In the genomic region with DNA sequence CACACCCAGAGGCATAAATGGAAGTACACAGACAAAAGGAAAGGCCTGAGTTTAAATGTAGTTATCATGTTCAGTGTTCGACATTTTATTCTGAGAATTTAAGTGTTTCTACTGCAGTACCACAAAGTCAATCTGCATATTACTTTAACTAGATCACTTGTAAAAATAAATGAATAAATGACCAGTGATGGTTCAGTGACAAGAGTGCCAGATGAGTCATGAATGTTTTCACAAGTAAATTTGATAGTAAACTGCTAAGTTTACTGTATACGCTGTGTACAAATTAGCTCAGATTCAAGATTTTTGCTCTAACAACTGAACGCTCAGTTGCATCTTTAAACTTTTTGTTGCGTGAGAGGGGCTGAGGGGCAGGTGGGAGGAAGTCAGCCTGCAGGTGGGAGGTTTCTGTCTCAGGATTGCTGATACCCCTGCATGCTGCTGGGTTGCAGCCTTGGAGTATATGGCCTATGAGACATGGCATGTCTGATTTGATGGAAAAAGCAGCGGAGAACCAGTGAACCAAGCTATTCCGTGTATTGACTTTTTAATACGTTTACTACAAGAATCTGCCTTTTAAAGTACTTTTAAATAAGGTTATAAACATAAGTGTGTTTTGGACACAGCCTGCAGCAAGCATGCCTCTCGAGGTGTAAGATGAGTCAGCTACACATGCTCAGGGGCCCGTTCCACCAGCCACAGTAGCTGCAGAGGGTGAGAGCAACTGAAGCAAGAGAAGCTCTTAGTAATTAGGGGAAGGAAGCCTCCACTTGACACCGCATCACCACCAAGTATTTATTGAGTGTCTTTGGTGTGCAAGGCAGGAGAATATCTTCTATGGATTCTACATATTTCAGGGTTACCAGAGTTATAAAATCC, we compare ENCODE assay signal across 8 cellular contexts.
DNase-seq lines count a peak whose midpoint lies in the region; ATAC-seq and TF ChIP-seq lines count a peak whose summit lies in the region.

No MANE protein-coding gene starts in this region.

- H3K27me3 Mint-ChIP-seq in WTC11 (ENCODE audit: low read depth), result no peaks in the 10 kb centered on the region
- no peaks in the 10 kb centered on the region for H3K27me3 Mint-ChIP-seq in progenitor cell of endocrine pancreas

- peak overlapping the region; percentile 60 for H3K27ac Mint-ChIP-seq in WTC11
- H3K27ac Mint-ChIP-seq in progenitor cell of endocrine pancreas, result peak overlapping the region; percentile 9

- POLR2A ChIA-PET in WTC11 (lab: Charles Lee), result no interaction called here

- no peak for TF ChIP-seq CTCF in WTC11 (IDR thresholded peaks at IDR 0.05)
- TF ChIP-seq CTCF in progenitor cell of endocrine pancreas (IDR thresholded peaks at IDR 0.05; ENCODE audit: unreplicated experiment), result no peak

- H3K4me1 Mint-ChIP-seq in WTC11 (peaks cover 36% of the 10 kb centered on the region), progenitor cell of endocrine pancreas (ENCODE audit: low read depth) (peaks cover 51% of the 10 kb centered on the region)

- H3K9me3 Mint-ChIP-seq in WTC11 (no peaks in the 10 kb centered on the region), progenitor cell of endocrine pancreas (ENCODE audit: low read depth) (no peaks in the 10 kb centered on the region)

- H3K4me3 Mint-ChIP-seq in WTC11 (no peak overlapping the region), progenitor cell of endocrine pancreas (ENCODE audit: low read depth) (no peak overlapping the region)

- CTCF ChIA-PET in WTC11 (lab: Charles Lee), result interaction anchor here (0.7 to 1.2 kb wide), 2 partner anchors 95 to 103 kb away, joined by 3 to 4 read pairs; no protein-coding TSS in a partner anchor

- H3K36me3 Mint-ChIP-seq in WTC11 (0 out of 2 replicates have a peak, but pooled peaks cover 2% of the 10 kb centered on the region), progenitor cell of endocrine pancreas (ENCODE audit: insufficient read depth) (peaks cover 6% of the 10 kb centered on the region)

- ATAC-seq in HG03095 (IDR thresholded peaks at IDR 0.05; ENCODE audit: unreplicated experiment) (peak; percentile 87), WTC11 (peak; percentile 66; the same call in 1 of the 2 replicates)

- peak; percentile 2 for DNase-seq in SIG-M5 treated with dmso at 0.1 percent for 504 hours (lab: John Stamatoyannopoulos, UW; ENCODE audit: unreplicated experiment)
- no peak for DNase-seq in SIG-M5 (lab: John Stamatoyannopoulos, UW)
- no peak for DNase-seq in WTC11 (ENCODE audit: low spot score)
- DNase-seq in progenitor cell of endocrine pancreas (ENCODE audit: low spot score, unreplicated experiment), result no peak
- DNase-seq in COR-L47 (lab: John Stamatoyannopoulos, UW), result no peak
- no peak for DNase-seq in activated gamma-delta T cell (lab: John Stamatoyannopoulos, UW)
- no peak for DNase-seq in NCI-H1436 (lab: John Stamatoyannopoulos, UW)

TF ChIP-seq in WTC11, 78 proteins besides CTCF, POLR2A, EP300 and RAD21:
- no peak for TF ChIP-seq FOXK1 (CRISPR knock-in tag; IDR thresholded peaks at IDR 0.05)
- TF ChIP-seq, protein P1, sequence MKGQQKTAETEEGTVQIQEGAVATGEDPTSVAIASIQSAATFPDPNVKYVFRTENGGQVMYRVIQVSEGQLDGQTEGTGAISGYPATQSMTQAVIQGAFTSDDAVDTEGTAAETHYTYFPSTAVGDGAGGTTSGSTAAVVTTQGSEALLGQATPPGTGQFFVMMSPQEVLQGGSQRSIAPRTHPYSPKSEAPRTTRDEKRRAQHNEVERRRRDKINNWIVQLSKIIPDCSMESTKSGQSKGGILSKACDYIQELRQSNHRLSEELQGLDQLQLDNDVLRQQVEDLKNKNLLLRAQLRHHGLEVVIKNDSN (CRISPR knock-in tag; IDR thresholded peaks at IDR 0.05), result no peak
- TF ChIP-seq, protein P2, sequence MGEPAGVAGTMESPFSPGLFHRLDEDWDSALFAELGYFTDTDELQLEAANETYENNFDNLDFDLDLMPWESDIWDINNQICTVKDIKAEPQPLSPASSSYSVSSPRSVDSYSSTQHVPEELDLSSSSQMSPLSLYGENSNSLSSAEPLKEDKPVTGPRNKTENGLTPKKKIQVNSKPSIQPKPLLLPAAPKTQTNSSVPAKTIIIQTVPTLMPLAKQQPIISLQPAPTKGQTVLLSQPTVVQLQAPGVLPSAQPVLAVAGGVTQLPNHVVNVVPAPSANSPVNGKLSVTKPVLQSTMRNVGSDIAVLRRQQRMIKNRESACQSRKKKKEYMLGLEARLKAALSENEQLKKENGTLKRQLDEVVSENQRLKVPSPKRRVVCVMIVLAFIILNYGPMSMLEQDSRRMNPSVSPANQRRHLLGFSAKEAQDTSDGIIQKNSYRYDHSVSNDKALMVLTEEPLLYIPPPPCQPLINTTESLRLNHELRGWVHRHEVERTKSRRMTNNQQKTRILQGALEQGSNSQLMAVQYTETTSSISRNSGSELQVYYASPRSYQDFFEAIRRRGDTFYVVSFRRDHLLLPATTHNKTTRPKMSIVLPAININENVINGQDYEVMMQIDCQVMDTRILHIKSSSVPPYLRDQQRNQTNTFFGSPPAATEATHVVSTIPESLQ (CRISPR knock-in tag; IDR thresholded peaks at IDR 0.05), result no peak
- no peak for TF ChIP-seq GTF2I (CRISPR knock-in tag; conservative IDR thresholded peaks at IDR 0.05)
- TF ChIP-seq ZNF232 (CRISPR knock-in tag; IDR thresholded peaks at IDR 0.05), result no peak
- TF ChIP-seq MXD4 (CRISPR knock-in tag; IDR thresholded peaks at IDR 0.05; ENCODE audit: borderline replicate concordance), result no peak
- TF ChIP-seq, protein P3, sequence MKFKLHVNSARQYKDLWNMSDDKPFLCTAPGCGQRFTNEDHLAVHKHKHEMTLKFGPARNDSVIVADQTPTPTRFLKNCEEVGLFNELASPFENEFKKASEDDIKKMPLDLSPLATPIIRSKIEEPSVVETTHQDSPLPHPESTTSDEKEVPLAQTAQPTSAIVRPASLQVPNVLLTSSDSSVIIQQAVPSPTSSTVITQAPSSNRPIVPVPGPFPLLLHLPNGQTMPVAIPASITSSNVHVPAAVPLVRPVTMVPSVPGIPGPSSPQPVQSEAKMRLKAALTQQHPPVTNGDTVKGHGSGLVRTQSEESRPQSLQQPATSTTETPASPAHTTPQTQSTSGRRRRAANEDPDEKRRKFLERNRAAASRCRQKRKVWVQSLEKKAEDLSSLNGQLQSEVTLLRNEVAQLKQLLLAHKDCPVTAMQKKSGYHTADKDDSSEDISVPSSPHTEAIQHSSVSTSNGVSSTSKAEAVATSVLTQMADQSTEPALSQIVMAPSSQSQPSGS (CRISPR knock-in tag; IDR thresholded peaks at IDR 0.05; ENCODE audit: borderline replicate concordance, low read depth), result no peak
- TF ChIP-seq IRF2 (CRISPR knock-in tag; IDR thresholded peaks at IDR 0.05; ENCODE audit: borderline replicate concordance, low read depth), result no peak
